9 cellular contexts compared by ENCODE assay signal in genomic region chr7:18700147-18700546, GRCh38.
DNase-seq lines count a peak whose midpoint lies in the region; ATAC-seq and TF ChIP-seq lines count a peak whose summit lies in the region.
"Had no signal": no experiment of that assay in that cellular context is flagged by ENCODE, and none has a peak within 500 bp of the region (broad histone marks: within the 10 kb centered on the region; RNA-seq: fewer than 3 reads in every experiment).

No MANE protein-coding gene starts in this region.

- no peak overlapping the region for H3K27ac Mint-ChIP-seq in activated naive CD4-positive, alpha-beta T cell treated with anti-CD3 and anti-CD28 coated beads for 36 hours

- no peaks in the 10 kb centered on the region for H3K27me3 Mint-ChIP-seq in activated naive CD4-positive, alpha-beta T cell treated with anti-CD3 and anti-CD28 coated beads for 36 hours (ENCODE audit: low read depth)

- H3K9me3 Mint-ChIP-seq in activated naive CD4-positive, alpha-beta T cell treated with anti-CD3 and anti-CD28 coated beads for 36 hours: no peaks in the 10 kb centered on the region

- no peak overlapping the region for H3K4me3 Mint-ChIP-seq in activated naive CD4-positive, alpha-beta T cell treated with anti-CD3 and anti-CD28 coated beads for 36 hours

- peak; percentile 59 for ATAC-seq in GM21515 (IDR thresholded peaks at IDR 0.05; ENCODE audit: unreplicated experiment)
- no peak for ATAC-seq in foreskin keratinocyte
- ATAC-seq: heart right ventricle had no signal

- no peaks in the 10 kb centered on the region for H3K4me1 ChIP-seq in foreskin keratinocyte

- H3K36me3 Mint-ChIP-seq in activated naive CD4-positive, alpha-beta T cell treated with anti-CD3 and anti-CD28 coated beads for 36 hours (ENCODE audit: low read depth): no peaks in the 10 kb centered on the region

- H3K27me3 ChIP-seq in foreskin keratinocyte: no peaks in the 10 kb centered on the region
- H3K27me3 ChIP-seq: heart right ventricle had no signal

- CTCF ChIA-PET in activated naive CD4-positive, alpha-beta T cell treated with anti-CD3 and anti-CD28 coated beads for 36 hours (lab: Charles Lee): interaction anchor here (0.7 kb wide), 1 partner anchor 614 kb away, joined by 3 read pairs; no protein-coding TSS in a partner anchor

- no peaks in the 10 kb centered on the region for H3K4me1 Mint-ChIP-seq in activated naive CD4-positive, alpha-beta T cell treated with anti-CD3 and anti-CD28 coated beads for 36 hours (ENCODE audit: low read depth)

- no peak overlapping the region for H3K27ac ChIP-seq in foreskin keratinocyte
- H3K27ac ChIP-seq: heart right ventricle had no signal

- peak; percentile 12 for DNase-seq in NCI-H69 (lab: John Stamatoyannopoulos, UW)
- no peak for DNase-seq in foreskin keratinocyte
- DNase-seq in cortex of kidney (lab: John Stamatoyannopoulos, UW): no peak
- no peak for DNase-seq in activated naive CD4-positive, alpha-beta T cell treated with anti-CD3 and anti-CD28 coated beads for 36 hours
- DNase-seq in H4 (ENCODE audit: low spot score): no peak
- DNase-seq in activated gamma-delta T cell (lab: John Stamatoyannopoulos, UW): no peak
- DNase-seq: heart right ventricle had no signal

- intact Hi-C loops in activated naive CD4-positive, alpha-beta T cell treated with anti-CD3 and anti-CD28 coated beads for 36 hours (cut with micrococcal nuclease): no loop called here

- TF ChIP-seq CTCF in GM12873 (IDR thresholded peaks at IDR 0.05; ENCODE audit: insufficient read depth, low read depth, low read length, missing control alignments): peak; percentile 51
- peak; percentile 30 for TF ChIP-seq CTCF in foreskin keratinocyte (conservative IDR thresholded peaks at IDR 0.05)
